ENCODE assay signal across 23 cellular contexts in genomic region chr15:90790057-90790456, GRCh38.
A peak's percentile ranks its signal among the peaks of the same experiment; 100 is the strongest.
DNase-seq lines count a peak whose midpoint lies in the region; ATAC-seq, FAIRE-seq and TF ChIP-seq lines count a peak whose summit lies in the region.
"Had no signal": no experiment of that assay in that cellular context is flagged by ENCODE, and none has a peak within 500 bp of the region (broad histone marks: within the 10 kb centered on the region; RNA-seq: fewer than 3 reads in every experiment).

No MANE protein-coding gene starts in this region.

- peak overlapping the region in 2 of 4 donors; percentile 14 to 33 for H3K27ac ChIP-seq in pancreas
- H3K27ac ChIP-seq: PC-9, RWPE1 had no signal

- intact Hi-C loops in pancreas (cut with DNase I), result no loop called here

- H3K4me3 ChIP-seq in pancreas, result no peak overlapping the region
- H3K4me3 ChIP-seq: GM12878, PC-9 had no signal

- H3K27me3 ChIP-seq in pancreas, result no peaks in the 10 kb centered on the region

- peak; percentile 16 for DNase-seq in Ammon's horn (ENCODE audit: low spot score)
- peak; percentile 9 for DNase-seq in G401 (ENCODE audit: low spot score)
- peak in 3 of 6 donors; percentile 55 to 61 (median 56) for DNase-seq in pancreas
- DNase-seq in DMS79 treated with DMSO at 0.1 percent for 48 hours (lab: John Stamatoyannopoulos, UW), result no peak
- DNase-seq in D721Med (ENCODE audit: insufficient read length, low spot score), result no peak
- DNase-seq: ACHN, AML-193, GF-D8, HFFc6, KBM-7, NCI-H1105 treated with DMSO at 0.1 percent for 48 hours, NCI-H2029, NCI-H526, PC-9, SIG-M5 had no signal

- WGBS in pancreas, 2 donors, result 29 to 35% methylated on average over 3 of the region's 3 CpGs

- TF ChIP-seq CTCF in pancreas (IDR thresholded peaks at IDR 0.05) (no peak), D721Med (IDR thresholded peaks at IDR 0.05; ENCODE audit: insufficient read depth, missing control alignments) (no peak)

- ATAC-seq in esophagus mucosa, result peak; percentile 11
- ATAC-seq in pancreas, result peak; percentile 37 to 98 (median 89)
- ATAC-seq in GM19397 (IDR thresholded peaks at IDR 0.05; ENCODE audit: unreplicated experiment), result no peak
- ATAC-seq: GM12878, HepG2, SK-N-SH treated with all-trans-retinoic acid at 6 μM for 48 hours had no signal

- H3K9me3 ChIP-seq in pancreas, result no peaks in the 10 kb centered on the region

- in situ Hi-C loops in G401 (cut with HindIII; ENCODE audit: low sequenced_read_pairs), result no loop called here

- FAIRE-seq in pancreas (lab: Jason Lieb, UNC), result no peak
- no peak for FAIRE-seq in D721Med (lab: Jason Lieb, UNC)
- FAIRE-seq: GM12878, GM18507, H54, HepG2 had no signal

- H3K4me1 ChIP-seq in pancreas, result peaks cover 0 to 12% (median 0%) of the 10 kb centered on the region in 3 donors

- H3K36me3 ChIP-seq in pancreas, result no peaks in the 10 kb centered on the region

Comparison
In these comparisons a context has a peak if more than half of its experiments do, and no peak if none do; other contexts are left out.
1. DNase-seq: peak in Ammon's horn (single experiment) and G401 (single experiment); none in DMS79 treated with DMSO at 0.1 percent for 48 hours (single experiment) and D721Med (single experiment).